Comparison of ENCODE assay signal across 2 cellular contexts in genomic region chr12:102912258-102912657, GRCh38.
A peak's percentile ranks its signal among the peaks of the same experiment; 100 is the strongest.
TF ChIP-seq lines count a peak whose summit lies in the region.

No MANE protein-coding gene starts in this region.

TF ChIP-seq in K562, 482 proteins besides CTCF, POLR2A, EP300 and RAD21:
- TF ChIP-seq TFE3 (CRISPR knock-in tag; IDR thresholded peaks at IDR 0.05) (peak; percentile 50), E2F5 (CRISPR knock-in tag; IDR thresholded peaks at IDR 0.05) (no peak)

TF ChIP-seq in liver, 16 proteins besides CTCF, POLR2A, EP300 and RAD21:
- no peak for TF ChIP-seq TAF1 (conservative IDR thresholded peaks at IDR 0.05)
- no peak for TF ChIP-seq REST (IDR thresholded peaks at IDR 0.05)
- TF ChIP-seq FOXA1 (IDR thresholded peaks at IDR 0.05), result no peak
- no peak for TF ChIP-seq NR2F2 (IDR thresholded peaks at IDR 0.05)
- no peak for TF ChIP-seq ZBTB33 (IDR thresholded peaks at IDR 0.05)
- TF ChIP-seq JUND (IDR thresholded peaks at IDR 0.05), result no peak
- TF ChIP-seq FOXA2 (IDR thresholded peaks at IDR 0.05), result no peak
- no peak for TF ChIP-seq MAX (IDR thresholded peaks at IDR 0.05)
- no peak for TF ChIP-seq HNF4A (conservative IDR thresholded peaks at IDR 0.05)
